ENCODE assay signal across 13 cellular contexts in the genomic region with DNA sequence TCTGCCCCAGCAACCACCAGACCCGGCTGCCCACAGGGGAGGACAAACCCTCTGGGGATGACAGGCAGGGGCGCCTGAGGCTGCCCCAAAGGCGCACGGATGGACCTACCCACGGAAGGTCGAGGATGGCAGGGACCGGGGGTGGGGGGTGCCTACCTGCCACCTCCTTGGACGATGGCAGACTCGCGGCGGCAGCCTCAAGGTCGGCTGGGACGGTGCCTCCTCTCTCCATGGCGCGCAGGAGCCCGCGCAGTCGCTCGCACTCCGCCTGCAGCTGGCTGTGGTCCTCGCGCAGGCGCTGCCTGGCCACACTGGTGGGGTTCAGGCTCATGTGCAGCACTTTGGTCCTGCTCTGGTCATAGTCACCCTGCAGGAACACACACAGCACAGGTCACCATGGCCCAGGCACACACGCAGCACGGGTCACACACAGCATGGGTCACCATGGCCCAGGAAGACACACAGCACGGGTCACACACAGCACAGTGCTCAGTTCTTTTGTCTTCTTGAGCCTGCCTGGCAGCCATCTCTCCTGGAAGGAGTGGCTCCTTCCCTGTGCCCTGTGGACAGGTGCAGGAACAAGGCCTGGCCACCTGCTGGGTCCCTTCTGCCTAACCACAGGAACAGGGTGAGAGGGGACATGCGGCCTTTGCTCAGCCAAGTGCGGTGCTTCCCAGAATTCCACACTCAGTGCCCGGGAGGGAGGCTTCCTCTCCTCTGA.
DNase-seq lines count a peak whose midpoint lies in the region; FAIRE-seq and TF ChIP-seq lines count a peak whose summit lies in the region.
"Had no signal": no experiment of that assay in that cellular context is flagged by ENCODE, and none has a peak within 500 bp of the region (broad histone marks: within the 10 kb centered on the region; RNA-seq: fewer than 3 reads in every experiment).

No MANE protein-coding gene starts in this region.

- CTCF ChIA-PET in CD8-positive, alpha-beta memory T cell (lab: Charles Lee) = no interaction called here

- no peak for DNase-seq in CD8-positive, alpha-beta memory T cell
- DNase-seq in NCI-H774 (lab: John Stamatoyannopoulos, UW) = peak; percentile 41
- DNase-seq in kidney = peak; percentile 61
- DNase-seq in T-helper 9 cell = no peak
- DNase-seq in NAMALWA (ENCODE audit: low spot score) = no peak
- DNase-seq in D721Med (ENCODE audit: insufficient read length, low spot score) = no peak
- no peak for DNase-seq in NCI-H748 treated with DMSO at 0.1 percent for 48 hours (lab: John Stamatoyannopoulos, UW)
- DNase-seq: GF-D8, kidney glomerular epithelial cell, NCI-H1417 treated with DMSO at 0.1 percent for 48 hours had no signal

- peaks cover 31 to 56% (median 50%) of the 10 kb centered on the region in 11 experiments for H3K36me3 ChIP-seq in BLaER1 treated with 17β-estradiol and CSF1 and Interleukin-3, amounts not matched to agents 10 nM and 100 nM
- H3K36me3 ChIP-seq in CD8-positive, alpha-beta memory T cell (ENCODE audit: insufficient read depth, low read length) = peaks cover 16% of the 10 kb centered on the region
- H3K36me3 ChIP-seq in kidney (ENCODE audit: control insufficient read depth in 1 of 2, insufficient read depth in 2 of 2, low read length in 2 of 2) = no peaks in the 10 kb centered on the region

- no peak overlapping the region for H3K27ac ChIP-seq in BLaER1 treated with 17β-estradiol and CSF1 and Interleukin-3, amounts not matched to agents 10 nM and 100 nM
- no peak overlapping the region for H3K27ac ChIP-seq in CD8-positive, alpha-beta memory T cell (ENCODE audit: low read depth, low read length)
- H3K27ac ChIP-seq in kidney (ENCODE audit: low read depth in 2 of 2, low read length in 2 of 2) = no peak overlapping the region

- no peak overlapping the region; a peak in 1 of 20 replicates for H3K4me3 ChIP-seq in BLaER1 treated with 17β-estradiol and CSF1 and Interleukin-3, amounts not matched to agents 10 nM and 100 nM
- no peak overlapping the region for H3K4me3 ChIP-seq in CD8-positive, alpha-beta memory T cell (ENCODE audit: low read length)
- H3K4me3 ChIP-seq in kidney (ENCODE audit: low read length in 2 of 2) = no peak overlapping the region
- H3K4me3 ChIP-seq: K562 had no signal

- H3K9me3 Mint-ChIP-seq in CD8-positive, alpha-beta memory T cell = no peaks in the 10 kb centered on the region
- H3K9me3 Mint-ChIP-seq: stimulated activated naive CD8-positive, alpha-beta T cell treated with anti-CD3 and anti-CD28 coated beads, Interleukin-15, Interleukin-2, amounts not matched to agents 100 ng/mL and 50 ng/mL, for 24 hours had no signal

- H3K36me3 Mint-ChIP-seq in CD8-positive, alpha-beta memory T cell = peaks cover 4 to 66% (median 19%) of the 10 kb centered on the region in 3 donors

- no peaks in the 10 kb centered on the region for H3K27me3 ChIP-seq in BLaER1 treated with 17β-estradiol and CSF1 and Interleukin-3, amounts not matched to agents 10 nM and 100 nM
- no peaks in the 10 kb centered on the region for H3K27me3 ChIP-seq in CD8-positive, alpha-beta memory T cell (ENCODE audit: insufficient read depth, low read length, poor library complexity, severe bottlenecking)

- H3K4me1 Mint-ChIP-seq in CD8-positive, alpha-beta memory T cell = peaks cover 42 to 74% (median 46%) of the 10 kb centered on the region in 3 donors

- H3K27me3 Mint-ChIP-seq in CD8-positive, alpha-beta memory T cell = peaks cover 0 to 3% of the 10 kb centered on the region in 2 donors
- H3K27me3 Mint-ChIP-seq: stimulated activated naive CD8-positive, alpha-beta T cell treated with anti-CD3 and anti-CD28 coated beads, Interleukin-15, Interleukin-2, amounts not matched to agents 100 ng/mL and 50 ng/mL, for 24 hours had no signal

- peak overlapping the region; percentile 49 to 78 (median 70) for H3K4me2 ChIP-seq in BLaER1 treated with 17β-estradiol and CSF1 and Interleukin-3, amounts not matched to agents 10 nM and 100 nM

- H3K9ac ChIP-seq in BLaER1 treated with 17β-estradiol and CSF1 and Interleukin-3, amounts not matched to agents 10 nM and 100 nM = peak overlapping the region in 2 of 11 experiments; percentile 24 to 35; a peak in 4 of 22 replicates
- H3K9ac ChIP-seq in kidney (ENCODE audit: low read length in 2 of 2) = no peak overlapping the region

- intact Hi-C loops in kidney (cut with DNase I) = no loop called here

- peaks cover 43 to 84% (median 68%) of the 10 kb centered on the region in 10 experiments for H3K4me1 ChIP-seq in BLaER1 treated with 17β-estradiol and CSF1 and Interleukin-3, amounts not matched to agents 10 nM and 100 nM
- H3K4me1 ChIP-seq in CD8-positive, alpha-beta memory T cell (ENCODE audit: insufficient read depth, low read length) = peaks cover 32% of the 10 kb centered on the region
- no peaks in the 10 kb centered on the region for H3K4me1 ChIP-seq in kidney (ENCODE audit: control insufficient read depth in 1 of 2, insufficient read depth in 1 of 2, low read depth in 1 of 2, low read length in 2 of 2)

- POLR2A ChIA-PET in CD8-positive, alpha-beta memory T cell (lab: Charles Lee) = no interaction called here

- FAIRE-seq in kidney (lab: Jason Lieb, UNC) (no peak), D721Med (lab: Jason Lieb, UNC) (no peak)
- FAIRE-seq: K562 had no signal

- H3K9me3 ChIP-seq in BLaER1 treated with 17β-estradiol and CSF1 and Interleukin-3, amounts not matched to agents 10 nM and 100 nM (replicated peaks in 1 of 11) = peaks cover 0 to 19% (median 15%) of the 10 kb centered on the region in 11 experiments; a peak in 15 of 22 replicates
- H3K9me3 ChIP-seq in CD8-positive, alpha-beta memory T cell (ENCODE audit: low read length) = no peaks in the 10 kb centered on the region
- no peaks in the 10 kb centered on the region for H3K9me3 ChIP-seq in kidney (ENCODE audit: control insufficient read depth in 1 of 2, low read length in 2 of 2)

- H3K27ac Mint-ChIP-seq in CD8-positive, alpha-beta memory T cell = peak overlapping the region in 3 of 8 donors; percentile 35 to 56 (median 51)
- H3K27ac Mint-ChIP-seq: stimulated activated naive CD8-positive, alpha-beta T cell treated with anti-CD3 and anti-CD28 coated beads, Interleukin-15, Interleukin-2, amounts not matched to agents 100 ng/mL and 50 ng/mL, for 24 hours had no signal

- TF ChIP-seq CTCF in kidney (IDR thresholded peaks at IDR 0.05; ENCODE audit: borderline replicate concordance, extremely low read depth, insufficient read depth) = no peak
- TF ChIP-seq CTCF in D721Med (IDR thresholded peaks at IDR 0.05; ENCODE audit: insufficient read depth, missing control alignments) = no peak

- peak overlapping the region in 6 of 7 donors; percentile 23 to 70 (median 42) for H3K4me3 Mint-ChIP-seq in CD8-positive, alpha-beta memory T cell
- H3K4me3 Mint-ChIP-seq: stimulated activated naive CD8-positive, alpha-beta T cell treated with anti-CD3 and anti-CD28 coated beads, Interleukin-15, Interleukin-2, amounts not matched to agents 100 ng/mL and 50 ng/mL, for 24 hours had no signal

- H4K20me1 ChIP-seq in BLaER1 treated with 17β-estradiol and CSF1 and Interleukin-3, amounts not matched to agents 10 nM and 100 nM = peaks cover 39 to 96% (median 76%) of the 10 kb centered on the region in 11 experiments; a peak in 21 of 22 replicates

Comparison
In these comparisons a context has a peak if more than half of its experiments do, and no peak if none do; other contexts are left out.
1. DNase-seq: peak in NCI-H774 (single experiment) and kidney (single experiment); none in CD8-positive, alpha-beta memory T cell (0 of 5), T-helper 9 cell (single experiment), NAMALWA (single experiment), D721Med (single experiment) and NCI-H748 treated with DMSO at 0.1 percent for 48 hours (single experiment).